6 cellular contexts compared by ENCODE assay signal in genomic region chr2:236919801-236920379, GRCh38.
A peak's percentile ranks its signal among the peaks of the same experiment; 100 is the strongest.
DNase-seq lines count a peak whose midpoint lies in the region; ATAC-seq and TF ChIP-seq lines count a peak whose summit lies in the region.
"Not testable (repeated sequence)": the region's sequence is repeated elsewhere in the genome, so short reads cannot be mapped to it uniquely, and the experiment has no call there.

No MANE protein-coding gene starts in this region.

- H3K4me1 ChIP-seq in BLaER1 treated with 17β-estradiol and CSF1 and Interleukin-3, amounts not matched to agents 10 nM and 100 nM = peaks cover 11 to 42% (median 38%) of the 10 kb centered on the region in 10 experiments
- not testable (repeated sequence) for H3K4me1 ChIP-seq in IMR-90 (ENCODE audit: control insufficient read depth, insufficient read depth, low read length); right atrium auricular region
- H3K4me1 ChIP-seq in neuronal stem cell (ENCODE audit: control insufficient read depth in 2 of 2, insufficient read depth in 1 of 2, low read depth in 1 of 2, low read length in 2 of 2) = peaks cover 3 to 22% of the 10 kb centered on the region in 2 donors

- peak overlapping the region in 10 of 11 experiments; percentile 30 to 75 (median 61); a peak in 19 of 22 replicates for H3K4me2 ChIP-seq in BLaER1 treated with 17β-estradiol and CSF1 and Interleukin-3, amounts not matched to agents 10 nM and 100 nM
- H3K4me2 ChIP-seq in IMR-90 (ENCODE audit: low read depth, low read length); neuronal stem cell (ENCODE audit: insufficient read depth, low read length, poor library complexity, severe bottlenecking): not testable (repeated sequence)

- not testable (repeated sequence) for H3K4me3 ChIP-seq in BLaER1 treated with 17β-estradiol and CSF1 and Interleukin-3, amounts not matched to agents 10 nM and 100 nM; IMR-90 (ENCODE audit: insufficient read depth, low read depth, low read length); right atrium auricular region; neuronal stem cell (ENCODE audit: low read length in 2 of 2)

- H3K4me3 Mint-ChIP-seq in endothelial cell (ENCODE audit: unreplicated experiment); mesothelial cell of epicardium: not testable (repeated sequence)

- not testable (repeated sequence) for H4K91ac ChIP-seq in IMR-90 (ENCODE audit: insufficient read depth, low read depth, low read length)
- peak overlapping the region; percentile 35 for H4K91ac ChIP-seq in neuronal stem cell (ENCODE audit: low read depth, low read length, poor library complexity)

- H2BK120ac ChIP-seq in IMR-90 (ENCODE audit: low read depth, low read length); neuronal stem cell (ENCODE audit: low read depth, low read length): not testable (repeated sequence)

- ATAC-seq in IMR-90 (ENCODE audit: low read depth) = not testable (repeated sequence)

- not testable (repeated sequence) for H4K5ac ChIP-seq in IMR-90 (ENCODE audit: low read depth, low read length)

- H3K9me3 ChIP-seq in BLaER1 treated with 17β-estradiol and CSF1 and Interleukin-3, amounts not matched to agents 10 nM and 100 nM (replicated peaks in 1 of 11) = peaks cover 0 to 10% (median 4%) of the 10 kb centered on the region in 11 experiments; a peak in 7 of 22 replicates
- not testable (repeated sequence) for H3K9me3 ChIP-seq in IMR-90 (ENCODE audit: control insufficient read depth, insufficient read depth, low read length); right atrium auricular region; neuronal stem cell (replicated peaks in 1 of 2; ENCODE audit: control insufficient read depth in 2 of 2, insufficient read depth in 1 of 2, low read depth in 1 of 2, low read length in 2 of 2)

- not testable (repeated sequence) for H3K18ac ChIP-seq in IMR-90 (ENCODE audit: low read depth, low read length); neuronal stem cell (ENCODE audit: low read length)

- H3K4ac ChIP-seq in IMR-90 (ENCODE audit: low read depth, low read length); neuronal stem cell (ENCODE audit: low read length): not testable (repeated sequence)

- H3K23ac ChIP-seq in IMR-90 (ENCODE audit: low read depth, low read length); neuronal stem cell (ENCODE audit: low read depth, low read length, poor library complexity): not testable (repeated sequence)

- H3K36me3 Mint-ChIP-seq in endothelial cell (ENCODE audit: low read depth, unreplicated experiment); mesothelial cell of epicardium: not testable (repeated sequence)

- not testable (repeated sequence) for TF ChIP-seq POLR2A in IMR-90 (IDR thresholded peaks at IDR 0.05; ENCODE audit: low read depth, low read length)

- not testable (repeated sequence) for BruUV-seq in IMR-90 (replicated peaks; lab: Mats Ljungman, UMichigan)

- not testable (repeated sequence) for H3K9me3 Mint-ChIP-seq in endothelial cell (ENCODE audit: unreplicated experiment); mesothelial cell of epicardium

- not testable (repeated sequence) for H3K9me1 ChIP-seq in IMR-90 (ENCODE audit: insufficient read depth, low read length)

- not testable (repeated sequence) for H3K79me1 ChIP-seq in IMR-90 (ENCODE audit: low read depth in 1 of 2, low read length in 2 of 2); neuronal stem cell (ENCODE audit: low read depth, low read length)

- H3K27ac Mint-ChIP-seq in endothelial cell (ENCODE audit: unreplicated experiment) = not testable (repeated sequence)
- peak overlapping the region; percentile 34 for H3K27ac Mint-ChIP-seq in mesothelial cell of epicardium

- not testable (repeated sequence) for TF ChIP-seq RAD21 in IMR-90 (IDR thresholded peaks at IDR 0.05; ENCODE audit: low read length)

- in situ Hi-C loops in IMR-90 (cut with MboI; ENCODE audit: low sequenced_read_pairs) = not testable (repeated sequence)

- TF ChIP-seq CTCF in IMR-90 (conservative IDR thresholded peaks at IDR 0.05; ENCODE audit: low read depth, low read length); endothelial cell (IDR thresholded peaks at IDR 0.05; ENCODE audit: unreplicated experiment); right atrium auricular region (IDR thresholded peaks at IDR 0.05); mesothelial cell of epicardium (IDR thresholded peaks at IDR 0.05; ENCODE audit: unreplicated experiment): not testable (repeated sequence)

- DNase-seq in IMR-90; mesothelial cell of epicardium (ENCODE audit: low spot score in 2 of 2, unreplicated experiment in 2 of 2); neuronal stem cell (ENCODE audit: low spot score): not testable (repeated sequence)
- DNase-seq in endothelial cell (ENCODE audit: low spot score) (peak; percentile 1), right atrium auricular region (ENCODE audit: low spot score) (peak; percentile 52)

- H2BK12ac ChIP-seq in neuronal stem cell (ENCODE audit: low read length) = not testable (repeated sequence)

- H2AK9ac ChIP-seq in IMR-90 (replicated peaks; ENCODE audit: low read depth, low read length, poor library complexity) = not testable (repeated sequence)

- not testable (repeated sequence) for H2BK5ac ChIP-seq in IMR-90 (ENCODE audit: low read depth, low read length, poor library complexity, severe bottlenecking); neuronal stem cell (ENCODE audit: low read length)

- not testable (repeated sequence) for H2AK5ac ChIP-seq in IMR-90 (ENCODE audit: low read depth, low read length); neuronal stem cell (ENCODE audit: low read depth, low read length)

- intact Hi-C loops in IMR-90 (cut with micrococcal nuclease) = not testable (repeated sequence)

- H3K4me1 Mint-ChIP-seq in endothelial cell (ENCODE audit: unreplicated experiment) (peaks cover 12% of the 10 kb centered on the region), mesothelial cell of epicardium (peaks cover 29% of the 10 kb centered on the region)

- H4K20me1 ChIP-seq in BLaER1 treated with 17β-estradiol and CSF1 and Interleukin-3, amounts not matched to agents 10 nM and 100 nM; IMR-90 (ENCODE audit: insufficient read depth, low read length): not testable (repeated sequence)

- H3K14ac ChIP-seq in IMR-90 (replicated peaks; ENCODE audit: low read depth, low read length); neuronal stem cell (ENCODE audit: low read length): not testable (repeated sequence)

- dilution Hi-C loops in IMR-90 (cut with HindIII; ENCODE audit: low sequenced_read_pairs, unreplicated experiment) = not testable (repeated sequence)

- H3K27ac ChIP-seq in BLaER1 treated with 17β-estradiol and CSF1 and Interleukin-3, amounts not matched to agents 10 nM and 100 nM = peak overlapping the region in 8 of 11 experiments; percentile 8 to 66 (median 42); a peak in 11 of 22 replicates
- H3K27ac ChIP-seq in IMR-90 (ENCODE audit: insufficient read depth, low read length); right atrium auricular region; neuronal stem cell (replicated peaks; ENCODE audit: low read length): not testable (repeated sequence)

- POLR2A ChIA-PET in IMR-90 (lab: Charles Lee; ENCODE audit: unreplicated experiment) = not testable (repeated sequence)

- H3K9ac ChIP-seq in BLaER1 treated with 17β-estradiol and CSF1 and Interleukin-3, amounts not matched to agents 10 nM and 100 nM; IMR-90 (ENCODE audit: low read depth, low read length); neuronal stem cell (ENCODE audit: low read depth, low read length, poor library complexity): not testable (repeated sequence)

- CTCF ChIA-PET in IMR-90 (lab: Yijun Ruan, JAX) = interaction anchor here (1.1 to 1.4 kb wide), 2 partner anchors 9 to 10 kb away, joined by 3 read pairs; no protein-coding TSS in a partner anchor

- H2BK20ac ChIP-seq in IMR-90 (ENCODE audit: low read depth, low read length) = not testable (repeated sequence)

- not testable (repeated sequence) for H2BK15ac ChIP-seq in IMR-90 (ENCODE audit: low read depth, low read length); neuronal stem cell (ENCODE audit: low read length)

- H4K8ac ChIP-seq in IMR-90 (ENCODE audit: low read depth in 2 of 2, low read length in 2 of 2); neuronal stem cell (ENCODE audit: low read depth, low read length): not testable (repeated sequence)

- H3K27me3 Mint-ChIP-seq in endothelial cell (ENCODE audit: unreplicated experiment); mesothelial cell of epicardium (ENCODE audit: low read depth): not testable (repeated sequence)

- H2AFZ ChIP-seq in IMR-90 (replicated peaks; ENCODE audit: low read length, poor library complexity) = peak overlapping the region; percentile 61
- not testable (repeated sequence) for H2AFZ ChIP-seq in neuronal stem cell (ENCODE audit: low read length)

- not testable (repeated sequence) for H3K36me3 ChIP-seq in BLaER1 treated with 17β-estradiol and CSF1 and Interleukin-3, amounts not matched to agents 10 nM and 100 nM; IMR-90 (ENCODE audit: control insufficient read depth, insufficient read depth, low read length); right atrium auricular region; neuronal stem cell (replicated peaks in 1 of 2; ENCODE audit: control insufficient read depth in 2 of 2, insufficient read depth in 2 of 2, low read length in 2 of 2)

- no CpG with 5 or more reads among the region's 11 CpGs for WGBS in IMR-90 (ENCODE audit: extremely low coverage in 2 of 2, insufficient read length in 1 of 2), 2 experiments
- no CpG with 5 or more reads among the region's 11 CpGs for WGBS in neuronal stem cell (ENCODE audit: extremely low coverage in 2 of 2, insufficient read length in 2 of 2, insufficient replicate concordance in 1 of 2), 2 donors

- not testable (repeated sequence) for H3K56ac ChIP-seq in IMR-90 (ENCODE audit: extremely low read depth, insufficient read depth, low read length)

- not testable (repeated sequence) for H3K27me3 ChIP-seq in BLaER1 treated with 17β-estradiol and CSF1 and Interleukin-3, amounts not matched to agents 10 nM and 100 nM; IMR-90 (ENCODE audit: control insufficient read depth, insufficient read depth, low read length); right atrium auricular region; neuronal stem cell (ENCODE audit: control insufficient read depth in 3 of 3, insufficient read depth in 3 of 3, low read depth in 1 of 3, low read length in 3 of 3)
